Comparison of ENCODE assay signal across 22 cellular contexts in genomic region chr22:20785415-20785814, GRCh38. TPM values are rescaled to one million over a fixed set of nuclear protein-coding genes. Genes with fewer than 3 reads are reported as not detected.
DNase-seq lines count a peak whose midpoint lies in the region; ATAC-seq, FAIRE-seq and TF ChIP-seq lines count a peak whose summit lies in the region.
"Had no signal": no experiment of that assay in that cellular context is flagged by ENCODE, and none has a peak within 500 bp of the region (broad histone marks: within the 10 kb centered on the region; RNA-seq: fewer than 3 reads in every experiment).

No MANE protein-coding gene starts in this region.

- DNase-seq in HepG2 (ENCODE audit: low spot score) (no peak), right lobe of liver (no peak), NCI-H128 (lab: John Stamatoyannopoulos, UW; ENCODE audit: unreplicated experiment) (no peak)
- no peak for DNase-seq in stimulated activated effector memory CD8-positive, alpha-beta T cell treated with anti-CD3 and anti-CD28 coated beads, Interleukin-12 subunit alpha, Interleukin-12 subunit beta, amount 100 ng/mL, for 72 hours (ENCODE audit: low spot score in 2 of 2)
- DNase-seq in stimulated activated naive CD8-positive, alpha-beta T cell treated with anti-CD3 and anti-CD28 coated beads, Interleukin-15, amount 100 ng/mL, for 72 hours = no peak
- DNase-seq: C1 segment of cervical spinal cord; Calu3; CD4-positive, alpha-beta memory T cell; COR-L47; DMS53; DMS79 treated with DMSO at 0.1 percent for 48 hours; GF-D8; GOT3; HFFc6 had no signal

- H3K27ac ChIP-seq in liver (ENCODE audit: low read depth in 1 of 2, low read length in 2 of 2) (peak overlapping the region; percentile 76 to 90), HepG2 (ENCODE audit: extremely low read length, insufficient read depth, low read length) (no peak overlapping the region), right lobe of liver (peak overlapping the region in 2 of 3 donors; percentile 73 to 93)

- H3K9ac ChIP-seq in liver (ENCODE audit: low read depth in 1 of 2, low read length in 2 of 2) (peak overlapping the region in 1 of 2 donors; percentile 20), HepG2 (ENCODE audit: insufficient read depth, low read depth, low read length) (no peak overlapping the region)

- no peak for TF ChIP-seq EP300 in HepG2 (IDR thresholded peaks at IDR 0.05; ENCODE audit: low read depth in 2 of 2, low read length in 2 of 2)
- no peak for TF ChIP-seq EP300 in HepG2 (CRISPR knock-in tag; IDR thresholded peaks at IDR 0.05; ENCODE audit: borderline replicate concordance)

- peaks cover 32% of the 10 kb centered on the region for H3K79me2 ChIP-seq in HepG2 (ENCODE audit: insufficient read depth, low read length)

- H2AFZ ChIP-seq in HepG2 (ENCODE audit: low read length) = no peak overlapping the region

- POLR2A ChIA-PET in HepG2 (lab: Yijun Ruan, JAX) = interaction anchor here (11.1 kb wide), 1 partner anchor 10 kb away, joined by 172 read pairs; the partner anchor contains the start of gene SERPIND1

- BruUV-seq in HepG2 (replicated peaks; lab: Mats Ljungman, UMichigan) = no TSS peak

- H3K4me1 ChIP-seq in liver (ENCODE audit: control insufficient read depth in 4 of 4, insufficient read depth in 4 of 4, low read length in 3 of 4) (peaks cover 16 to 93% (median 83%) of the 10 kb centered on the region in 4 donors), HepG2 (ENCODE audit: insufficient read depth, low read length) (peaks cover 69% of the 10 kb centered on the region), right lobe of liver (peaks cover 0 to 95% (median 38%) of the 10 kb centered on the region in 4 donors)
- H3K4me1 ChIP-seq: HAP-1 had no signal

- in situ Hi-C loops in HepG2 (cut with HindIII; ENCODE audit: extremely low pct_ligation_motif_present, low pct_unique_long_range_greater_than_20kb) = no loop called here

- H3K9me3 ChIP-seq in liver (ENCODE audit: control insufficient read depth in 4 of 4, low read length in 3 of 4) (no peaks in the 10 kb centered on the region), HepG2 (ENCODE audit: low read length) (no peaks in the 10 kb centered on the region), right lobe of liver (no peaks in the 10 kb centered on the region)
- H3K9me3 ChIP-seq: HAP-1 had no signal

- H3K36me3 ChIP-seq in liver (ENCODE audit: control insufficient read depth in 4 of 4, insufficient read depth in 3 of 4, low read depth in 1 of 4, low read length in 3 of 4) (peaks cover 0 to 35% (median 11%) of the 10 kb centered on the region in 4 donors), HepG2 (replicated peaks in 1 of 2; ENCODE audit: control insufficient read depth in 1 of 2, insufficient read depth in 2 of 2, low read length in 2 of 2) (peaks cover 36 to 85% of the 10 kb centered on the region in 2 experiments), right lobe of liver (peaks cover 0 to 72% (median 12%) of the 10 kb centered on the region in 4 donors)

- 81% methylated on average over 3 of the region's 3 CpGs for WGBS in liver
- 93% methylated on average over 3 of the region's 3 CpGs for WGBS in HepG2 (ENCODE audit: low lambda C conversion rate)
- WGBS in right lobe of liver (ENCODE audit: insufficient coverage, low coverage, low lambda C conversion rate, missing lambda C conversion rate) = 63% methylated on average over 3 of the region's 3 CpGs

- H3K4me3 Mint-ChIP-seq in stimulated activated effector memory CD8-positive, alpha-beta T cell treated with anti-CD3 and anti-CD28 coated beads, Interleukin-12 subunit alpha, Interleukin-12 subunit beta, amount 100 ng/mL, for 72 hours = no peak overlapping the region
- no peak overlapping the region for H3K4me3 Mint-ChIP-seq in stimulated activated naive CD8-positive, alpha-beta T cell treated with anti-CD3 and anti-CD28 coated beads, Interleukin-15, amount 100 ng/mL, for 72 hours
- H3K4me3 Mint-ChIP-seq: CD4-positive, alpha-beta memory T cell; HFFc6 had no signal

- H3K4me2 ChIP-seq in HepG2 (ENCODE audit: low read depth, low read length) = no peak overlapping the region

- no peak overlapping the region for H3K4me3 ChIP-seq in liver (ENCODE audit: low read depth in 1 of 3, low read length in 3 of 3)
- H3K4me3 ChIP-seq in HepG2 (replicated peaks in 1 of 3; ENCODE audit: insufficient read depth in 1 of 3, low read depth in 2 of 3, low read length in 3 of 3) = no peak overlapping the region
- no peak overlapping the region for H3K4me3 ChIP-seq in right lobe of liver
- H3K4me3 ChIP-seq: HAP-1 had no signal

- H3K27me3 Mint-ChIP-seq in stimulated activated naive CD8-positive, alpha-beta T cell treated with anti-CD3 and anti-CD28 coated beads, Interleukin-15, amount 100 ng/mL, for 72 hours = no peaks in the 10 kb centered on the region
- H3K27me3 Mint-ChIP-seq: CD4-positive, alpha-beta memory T cell had no signal

- peak overlapping the region; percentile 32 for H3K27ac Mint-ChIP-seq in stimulated activated effector memory CD8-positive, alpha-beta T cell treated with anti-CD3 and anti-CD28 coated beads, Interleukin-12 subunit alpha, Interleukin-12 subunit beta, amount 100 ng/mL, for 72 hours
- H3K27ac Mint-ChIP-seq in stimulated activated naive CD8-positive, alpha-beta T cell treated with anti-CD3 and anti-CD28 coated beads, Interleukin-15, amount 100 ng/mL, for 72 hours = peak overlapping the region in 1 of 2 donors; percentile 61
- H3K27ac Mint-ChIP-seq: HFFc6 had no signal

- no peak for TF ChIP-seq RAD21 in liver (IDR thresholded peaks at IDR 0.05)
- TF ChIP-seq RAD21 in HepG2 (CRISPR knock-in tag; IDR thresholded peaks at IDR 0.05) = no peak

- ATAC-seq in HepG2 (no peak), right lobe of liver (no peak)
- no peak for ATAC-seq in stimulated activated effector memory CD8-positive, alpha-beta T cell treated with anti-CD3 and anti-CD28 coated beads, Interleukin-12 subunit alpha, Interleukin-12 subunit beta, amount 100 ng/mL, for 72 hours
- no peak for ATAC-seq in stimulated activated naive CD8-positive, alpha-beta T cell treated with anti-CD3 and anti-CD28 coated beads, Interleukin-15, amount 100 ng/mL, for 72 hours

- H3K27me3 ChIP-seq in liver (ENCODE audit: control insufficient read depth in 4 of 4, insufficient read depth in 4 of 4, low read length in 3 of 4) (no peaks in the 10 kb centered on the region), HepG2 (ENCODE audit: control insufficient read depth in 1 of 2, insufficient read depth in 2 of 2, low read length in 2 of 2) (no peaks in the 10 kb centered on the region), right lobe of liver (no peaks in the 10 kb centered on the region)

- intact Hi-C loops in HepG2 (cut with micrococcal nuclease; ENCODE audit: unreplicated experiment) (no loop called here), right lobe of liver (cut with DNase I) (no loop called here)

- H4K20me1 ChIP-seq in HepG2 (ENCODE audit: insufficient read depth, low read length) = peaks cover 20% of the 10 kb centered on the region

- TF ChIP-seq CTCF in liver (IDR thresholded peaks at IDR 0.05; ENCODE audit: low read depth, low read length, missing input control) (no peak), HepG2 (CRISPR knock-in tag; IDR thresholded peaks at IDR 0.05) (no peak), right lobe of liver (IDR thresholded peaks at IDR 0.05) (no peak)

- CTCF ChIA-PET in HepG2 (lab: Yijun Ruan, JAX; ENCODE audit: low intra/inter-chr PET ratio, low total read pairs) = interaction anchor here (2.2 kb wide), 1 partner anchor 27 kb away, joined by 18 read pairs; no protein-coding TSS in a partner anchor

- FAIRE-seq in HepG2 (lab: Jason Lieb, UNC) = no peak
- FAIRE-seq: GM12891, GM18507, H54 had no signal

- TF ChIP-seq POLR2A in HepG2 (IDR thresholded peaks at IDR 0.05; ENCODE audit: insufficient read depth in 1 of 2, low read depth in 2 of 2, low read length in 2 of 2) (no peak), right lobe of liver (IDR thresholded peaks at IDR 0.05) (no peak)

- H3K9me3 Mint-ChIP-seq in stimulated activated effector memory CD8-positive, alpha-beta T cell treated with anti-CD3 and anti-CD28 coated beads, Interleukin-12 subunit alpha, Interleukin-12 subunit beta, amount 100 ng/mL, for 72 hours = no peaks in the 10 kb centered on the region
- H3K9me3 Mint-ChIP-seq in stimulated activated naive CD8-positive, alpha-beta T cell treated with anti-CD3 and anti-CD28 coated beads, Interleukin-15, amount 100 ng/mL, for 72 hours = no peaks in the 10 kb centered on the region
- H3K9me3 Mint-ChIP-seq: HFFc6 had no signal

- peaks cover 48% of the 10 kb centered on the region for H3K36me3 Mint-ChIP-seq in stimulated activated effector memory CD8-positive, alpha-beta T cell treated with anti-CD3 and anti-CD28 coated beads, Interleukin-12 subunit alpha, Interleukin-12 subunit beta, amount 100 ng/mL, for 72 hours

- H3K4me1 Mint-ChIP-seq in stimulated activated effector memory CD8-positive, alpha-beta T cell treated with anti-CD3 and anti-CD28 coated beads, Interleukin-12 subunit alpha, Interleukin-12 subunit beta, amount 100 ng/mL, for 72 hours = peaks cover 16% of the 10 kb centered on the region
- peaks cover 8% of the 10 kb centered on the region for H3K4me1 Mint-ChIP-seq in stimulated activated naive CD8-positive, alpha-beta T cell treated with anti-CD3 and anti-CD28 coated beads, Interleukin-15, amount 100 ng/mL, for 72 hours

RNA-seq across cellular contexts. Expression of gene SERPIND1, which starts 11.5 kb away (rescaled TPM):
- total RNA-seq in liver (100 to 1,000 TPM; 117 to 176 TPM), HepG2 (2016; rRNA removed; fragmentation: Illumina TruSeq; extraction: Trizol) (55.6 and 111 TPM in 2 replicates), right lobe of liver (100 to 1,000 TPM in 4 of 6 experiments, 10 to 100 TPM in 2; 49.7 to 615 (median 331) TPM)
- polyA plus RNA-seq in liver (100 to 1,000 TPM; 166 to 173 TPM), HepG2 (2011; rRNA removed) (350 and 408 TPM in 2 replicates)
- 16.4 and 19.8 TPM in 2 replicates for total RNA-seq in HepG2 (2016; cell fraction: cytosol; rRNA removed; fragmentation: Illumina TruSeq; extraction: Trizol; ENCODE audit: low read depth)
- 53.2 and 106 TPM in 2 replicates for total RNA-seq in HepG2 (2016; cell fraction: insoluble cytoplasmic fraction; rRNA removed; fragmentation: Illumina TruSeq; extraction: Trizol)
- 35.3 and 35.7 TPM in 2 replicates for total RNA-seq in HepG2 (2016; cell fraction: membrane; rRNA removed; fragmentation: Illumina TruSeq; extraction: Trizol)
- 108 and 133 TPM in 2 replicates for total RNA-seq in HepG2 (2016; cell fraction: nucleus; rRNA removed; fragmentation: Illumina TruSeq; extraction: Trizol)
- 341 and 453 TPM in 2 replicates for polyA plus RNA-seq in HepG2 (2011; cell fraction: cytosol; rRNA removed)
- polyA plus RNA-seq in HepG2 (2011; cell fraction: nucleus; rRNA removed) = 146 and 188 TPM in 2 replicates
- 497 and 593 TPM in 2 replicates for polyA plus RNA-seq in HepG2 (2012)
- polyA plus RNA-seq in HepG2 (2016; cell fraction: cytosol; fragmentation: Illumina TruSeq; extraction: Trizol; ENCODE audit: low read depth) = 30.3 and 32.4 TPM in 2 replicates
- polyA plus RNA-seq in HepG2 (2016; cell fraction: insoluble cytoplasmic fraction; fragmentation: Illumina TruSeq; extraction: Trizol; ENCODE audit: low read depth) = 91.5 and 101 TPM in 2 replicates
- 45.7 and 51.9 TPM in 2 replicates for polyA plus RNA-seq in HepG2 (2016; cell fraction: membrane; fragmentation: Illumina TruSeq; extraction: Trizol; ENCODE audit: low read depth)
- polyA plus RNA-seq in HepG2 (2016; cell fraction: nucleus; fragmentation: Illumina TruSeq; extraction: Trizol; ENCODE audit: insufficient read depth, low read depth) = 228 and 244 TPM in 2 replicates
- 0.37 and 351 TPM in 2 replicates for polyA minus RNA-seq in HepG2 (2011; rRNA and poly(A)+ RNA removed; ENCODE audit: low replicate concordance)
- polyA minus RNA-seq in HepG2 (2011; cell fraction: cytosol; rRNA and poly(A)+ RNA removed) = 132 and 186 TPM in 2 replicates
- 67.9 and 98.5 TPM in 2 replicates for polyA minus RNA-seq in HepG2 (2011; cell fraction: nucleus; rRNA and poly(A)+ RNA removed)
- total RNA-seq: A172; Calu3; CD4-positive, alpha-beta memory T cell; G401 had no signal
- polyA plus RNA-seq: BJ had no signal
